Comparison of ENCODE assay signal across 16 cellular contexts in genomic region chr7:114799522-114800133, GRCh38.
DNase-seq lines count a peak whose midpoint lies in the region; ATAC-seq, FAIRE-seq and TF ChIP-seq lines count a peak whose summit lies in the region.
"Had no signal": no experiment of that assay in that cellular context is flagged by ENCODE, and none has a peak within 500 bp of the region (broad histone marks: within the 10 kb centered on the region; RNA-seq: fewer than 3 reads in every experiment).

No MANE protein-coding gene starts in this region.

- no peak for TF ChIP-seq RAD21 in K562 (CRISPR knock-in tag; conservative IDR thresholded peaks at IDR 0.05 in 1 of 2, IDR thresholded peaks at IDR 0.05 in 1 of 2)

- no peaks in the 10 kb centered on the region for H4K20me1 ChIP-seq in K562 (replicated peaks; ENCODE audit: control insufficient read depth, insufficient read depth, low read length)

- BruUV-seq in K562 (replicated peaks; lab: Mats Ljungman, UMichigan), result no TSS peak

- no peaks in the 10 kb centered on the region for H3K9me1 ChIP-seq in K562 (ENCODE audit: control insufficient read depth, insufficient read depth, low read length)

- H3K4me2 ChIP-seq in K562 (ENCODE audit: insufficient read depth, low read length), result no peak overlapping the region

- H3K79me2 ChIP-seq in K562 (ENCODE audit: control insufficient read depth, insufficient read depth, low read length), result no peaks in the 10 kb centered on the region

- DNase-seq in activated T-cell treated with anti-CD3 and anti-CD28 coated beads, Interleukin-2, amount 50 U/mL, for 4 hours, result no peak
- no peak for DNase-seq in activated T-cell treated with anti-CD3 and anti-CD28 coated beads, Interleukin-2, amount 50 U/mL, for 1 hour
- no peak for DNase-seq in GM12892 (ENCODE audit: insufficient read length)
- no peak for DNase-seq in K562 (ENCODE audit: extremely low read depth in 1 of 4, low spot score in 3 of 4)
- DNase-seq in HuH-7 (ENCODE audit: low spot score), result no peak
- DNase-seq: CD4-positive, alpha-beta memory T cell; DMS79; Kasumi-1; NCI-H1105 treated with DMSO at 0.1 percent for 48 hours; NCI-H187; NCI-H69; PC-3 had no signal

- no peaks in the 10 kb centered on the region for H3K9me3 Mint-ChIP-seq in activated T-cell treated with anti-CD3 and anti-CD28 coated beads, Interleukin-2, amount 50 U/mL, for 4 hours
- no peaks in the 10 kb centered on the region for H3K9me3 Mint-ChIP-seq in T-helper 1 cell treated with Interleukin-12 subunit alpha and Interleukin-12 subunit beta and Interleukin-4 antibody, amounts not matched to agents 30 μg/mL and 1 μg/mL, for 36 hours
- H3K9me3 Mint-ChIP-seq: CD4-positive, alpha-beta memory T cell had no signal

- 0% methylated on average over 5 of the region's 5 CpGs for WGBS in K562 (ENCODE audit: insufficient coverage, low coverage, missing lambda C conversion rate)

- TF ChIP-seq POLR2A in GM12892 (IDR thresholded peaks at IDR 0.05; ENCODE audit: low read depth, low read length) (no peak), K562 (conservative IDR thresholded peaks at IDR 0.05) (no peak)

- no peak for TF ChIP-seq EP300 in K562 (IDR thresholded peaks at IDR 0.05; ENCODE audit: low read length)

- in situ Hi-C loops in K562 (cut with MboI), result no loop called here

- H3K4me3 Mint-ChIP-seq in activated T-cell treated with anti-CD3 and anti-CD28 coated beads, Interleukin-2, amount 50 U/mL, for 4 hours, result no peak overlapping the region
- no peak overlapping the region for H3K4me3 Mint-ChIP-seq in T-helper 1 cell treated with Interleukin-12 subunit alpha and Interleukin-12 subunit beta and Interleukin-4 antibody, amounts not matched to agents 30 μg/mL and 1 μg/mL, for 36 hours
- H3K4me3 Mint-ChIP-seq: B cell; CD4-positive, alpha-beta memory T cell had no signal

- peak overlapping the region; percentile 43 for H3K27ac Mint-ChIP-seq in T-helper 1 cell treated with Interleukin-12 subunit alpha and Interleukin-12 subunit beta and Interleukin-4 antibody, amounts not matched to agents 30 μg/mL and 1 μg/mL, for 36 hours
- H3K27ac Mint-ChIP-seq: B cell; CD4-positive, alpha-beta memory T cell had no signal

- H3K9ac ChIP-seq in K562 (ENCODE audit: insufficient read depth in 1 of 2, low read depth in 2 of 2, low read length in 2 of 2), result no peak overlapping the region

- peak; percentile 66 to 71 for ATAC-seq in activated T-cell treated with anti-CD3 and anti-CD28 coated beads, Interleukin-2, amount 50 U/mL, for 4 hours
- ATAC-seq in K562, result no peak
- ATAC-seq in HG03342 (IDR thresholded peaks at IDR 0.05; ENCODE audit: unreplicated experiment), result no peak
- ATAC-seq: PC-3 had no signal

- H3K36me3 ChIP-seq in K562 (ENCODE audit: control insufficient read depth, insufficient read depth, low read length), result no peaks in the 10 kb centered on the region

- POLR2A ChIA-PET in K562 (lab: Yijun Ruan, JAX), result no interaction called here

- FAIRE-seq in GM12892 (lab: Jason Lieb, UNC) (peak; percentile 9), K562 (lab: Jason Lieb, UNC) (peak; percentile 42)
- FAIRE-seq: H1 had no signal

- intact Hi-C loops in K562 (cut with micrococcal nuclease), result no loop called here

- TF ChIP-seq CTCF in K562 (IDR thresholded peaks at IDR 0.05 in 2 of 3, conservative IDR thresholded peaks at IDR 0.05 in 1 of 3; ENCODE audit: insufficient read depth in 2 of 3, low read depth in 1 of 3, low read length in 3 of 3), result no peak

- CTCF ChIA-PET in K562 (lab: Yijun Ruan, JAX; ENCODE audit: low intra/inter-chr PET ratio), result no interaction called here

- no peak overlapping the region for H3K4me3 ChIP-seq in K562

- no peaks in the 10 kb centered on the region for H3K27me3 Mint-ChIP-seq in activated T-cell treated with anti-CD3 and anti-CD28 coated beads, Interleukin-2, amount 50 U/mL, for 4 hours (ENCODE audit: low read depth)
- H3K27me3 Mint-ChIP-seq in T-helper 1 cell treated with Interleukin-12 subunit alpha and Interleukin-12 subunit beta and Interleukin-4 antibody, amounts not matched to agents 30 μg/mL and 1 μg/mL, for 36 hours (ENCODE audit: low read depth), result no peaks in the 10 kb centered on the region

- H3K36me3 Mint-ChIP-seq in activated T-cell treated with anti-CD3 and anti-CD28 coated beads, Interleukin-2, amount 50 U/mL, for 4 hours (ENCODE audit: insufficient read depth), result no peaks in the 10 kb centered on the region
- no peaks in the 10 kb centered on the region for H3K36me3 Mint-ChIP-seq in T-helper 1 cell treated with Interleukin-12 subunit alpha and Interleukin-12 subunit beta and Interleukin-4 antibody, amounts not matched to agents 30 μg/mL and 1 μg/mL, for 36 hours (ENCODE audit: low read depth)
- H3K36me3 Mint-ChIP-seq: CD4-positive, alpha-beta memory T cell had no signal

- no peaks in the 10 kb centered on the region for H3K27me3 ChIP-seq in K562 (ENCODE audit: control insufficient read depth in 2 of 2, insufficient read depth in 2 of 2, low read length in 2 of 2)

- H2AFZ ChIP-seq in K562 (ENCODE audit: low read depth, low read length), result no peak overlapping the region

- H3K4me1 ChIP-seq in K562 (replicated peaks in 1 of 2; ENCODE audit: control insufficient read depth in 2 of 2, insufficient read depth in 2 of 2, low read length in 2 of 2), result no peaks in the 10 kb centered on the region

- no peak overlapping the region for H3K27ac ChIP-seq in K562 (ENCODE audit: extremely low read depth, low read depth, low read length)

- H3K4me1 Mint-ChIP-seq in activated T-cell treated with anti-CD3 and anti-CD28 coated beads, Interleukin-2, amount 50 U/mL, for 4 hours (ENCODE audit: low read depth), result peaks cover 32% of the 10 kb centered on the region
- peaks cover 6% of the 10 kb centered on the region for H3K4me1 Mint-ChIP-seq in T-helper 1 cell treated with Interleukin-12 subunit alpha and Interleukin-12 subunit beta and Interleukin-4 antibody, amounts not matched to agents 30 μg/mL and 1 μg/mL, for 36 hours (ENCODE audit: low read depth)
- H3K4me1 Mint-ChIP-seq: B cell had no signal

- no peaks in the 10 kb centered on the region for H3K9me3 ChIP-seq in K562 (replicated peaks; ENCODE audit: control insufficient read depth, insufficient read depth, low read depth, low read length)

TF ChIP-seq in K562, 482 proteins besides CTCF, POLR2A, EP300 and RAD21:
- no peak for TF ChIP-seq HDAC8 (tag; IDR thresholded peaks at IDR 0.05)
- 0 out of 2 replicates have a peak, but pooled peaks have one; percentile 42 for TF ChIP-seq TFE3 (CRISPR knock-in tag; IDR thresholded peaks at IDR 0.05)
TF ChIP-seq in K562: peak in this region for 1.

Comparison
In these comparisons a context has a peak if more than half of its experiments do, and no peak if none do; other contexts are left out.
1. ATAC-seq: peak in activated T-cell treated with anti-CD3 and anti-CD28 coated beads, Interleukin-2, amount 50 U/mL, for 4 hours (2 of 2); none in K562 (single experiment) and HG03342 (single experiment).